ENCODE assay signal across 8 cellular contexts in the genomic region with DNA sequence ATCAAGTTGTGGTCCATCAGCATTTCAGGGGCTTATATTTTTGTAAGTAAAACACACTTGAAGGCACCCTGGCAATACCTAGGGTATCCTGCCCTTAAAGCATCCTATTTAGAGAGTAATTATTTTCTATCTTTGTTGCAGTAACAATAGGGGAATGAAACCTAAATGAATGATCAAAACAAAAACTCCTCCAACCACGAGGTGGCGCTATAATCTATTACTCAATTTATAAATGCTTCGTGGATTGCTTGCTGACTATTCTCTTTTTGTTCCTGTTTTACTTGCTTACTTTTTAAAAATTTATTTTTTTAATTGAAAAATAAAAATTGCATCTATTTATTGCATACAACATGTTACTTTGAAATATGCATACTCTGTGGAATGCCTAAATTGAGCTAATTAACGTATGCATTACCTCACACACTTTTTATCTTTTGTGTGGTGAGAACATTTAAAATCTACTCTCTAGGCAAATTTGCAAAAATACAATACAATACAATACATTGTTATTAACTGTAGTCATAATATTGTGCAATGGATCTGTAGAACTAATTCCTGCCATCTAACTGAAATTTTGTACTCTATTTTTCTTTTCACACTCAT.
DNase-seq lines count a peak whose midpoint lies in the region; ATAC-seq and TF ChIP-seq lines count a peak whose summit lies in the region.

No MANE protein-coding gene starts in this region.

- intact Hi-C loops in activated CD8-positive, alpha-beta T cell treated with anti-CD3 and anti-CD28 coated beads for 36 hours (cut with micrococcal nuclease): loop anchor here (10.0 kb wide), 1 partner anchor 137 kb away; no protein-coding TSS in a partner anchor

- DNase-seq in stimulated activated CD4-positive, alpha-beta T cell treated with anti-CD3 and anti-CD28 coated beads, Interleukin-4, amount 100 ng/mL, for 48 hours (ENCODE audit: low read depth in 2 of 2): peak; percentile 6 to 14
- DNase-seq in stimulated activated CD4-positive, alpha-beta T cell treated with anti-CD3 and anti-CD28 coated beads, Interleukin-4, amount 100 ng/mL, for 4 hours: no peak
- DNase-seq in NB4 (ENCODE audit: low read depth) (peak; percentile 57), left kidney (ENCODE audit: low read depth, low spot score) (peak; percentile 73), DMS79 treated with DMSO at 0.1 percent for 48 hours (lab: John Stamatoyannopoulos, UW) (no peak)
- peak; percentile 57 for DNase-seq in activated CD8-positive, alpha-beta T cell treated with anti-CD3 and anti-CD28 coated beads for 36 hours

- no peaks in the 10 kb centered on the region for H3K27me3 Mint-ChIP-seq in activated CD8-positive, alpha-beta T cell treated with anti-CD3 and anti-CD28 coated beads for 36 hours

- H3K27ac Mint-ChIP-seq in activated CD8-positive, alpha-beta T cell treated with anti-CD3 and anti-CD28 coated beads for 36 hours: no peak overlapping the region

- TF ChIP-seq POLR2A in NB4 (IDR thresholded peaks at IDR 0.05; ENCODE audit: extremely low read depth, insufficient read length): no peak

- CTCF ChIA-PET in activated CD8-positive, alpha-beta T cell treated with anti-CD3 and anti-CD28 coated beads for 36 hours (lab: Charles Lee): interaction anchor here (0.5 to 2.3 kb wide), 13 partner anchors 9 to 998 kb away, joined by 3 to 14 read pairs (median 4); no protein-coding TSS in a partner anchor

- no peak overlapping the region for H3K4me3 Mint-ChIP-seq in activated CD8-positive, alpha-beta T cell treated with anti-CD3 and anti-CD28 coated beads for 36 hours

- H3K4me3 ChIP-seq in NB4 (ENCODE audit: low read depth, low read length): no peak overlapping the region

- no peaks in the 10 kb centered on the region for H3K4me1 Mint-ChIP-seq in activated CD8-positive, alpha-beta T cell treated with anti-CD3 and anti-CD28 coated beads for 36 hours (ENCODE audit: low read depth)

- no peak for ATAC-seq in activated CD8-positive, alpha-beta T cell treated with anti-CD3 and anti-CD28 coated beads for 36 hours
- ATAC-seq in GM18873 (IDR thresholded peaks at IDR 0.05; ENCODE audit: low FRiP score, unreplicated experiment) (no peak), GM21367 (IDR thresholded peaks at IDR 0.05; ENCODE audit: unreplicated experiment) (no peak)

- H3K9me3 Mint-ChIP-seq in activated CD8-positive, alpha-beta T cell treated with anti-CD3 and anti-CD28 coated beads for 36 hours: no peaks in the 10 kb centered on the region

- POLR2A ChIA-PET in activated CD8-positive, alpha-beta T cell treated with anti-CD3 and anti-CD28 coated beads for 36 hours (lab: Charles Lee): no interaction called here

- H3K36me3 Mint-ChIP-seq in activated CD8-positive, alpha-beta T cell treated with anti-CD3 and anti-CD28 coated beads for 36 hours (ENCODE audit: low read depth): no peaks in the 10 kb centered on the region

- peak; percentile 45 for TF ChIP-seq CTCF in NB4 (IDR thresholded peaks at IDR 0.05; ENCODE audit: low read depth, low read length)
- TF ChIP-seq CTCF in activated CD8-positive, alpha-beta T cell treated with anti-CD3 and anti-CD28 coated beads for 36 hours (IDR thresholded peaks at IDR 0.05): peak; percentile 75

Comparison
In these comparisons a context has a peak if more than half of its experiments do, and no peak if none do; other contexts are left out.
1. DNase-seq: peak in stimulated activated CD4-positive, alpha-beta T cell treated with anti-CD3 and anti-CD28 coated beads, Interleukin-4, amount 100 ng/mL, for 48 hours (2 of 2), NB4 (single experiment), activated CD8-positive, alpha-beta T cell treated with anti-CD3 and anti-CD28 coated beads for 36 hours (single experiment) and left kidney (single experiment); none in stimulated activated CD4-positive, alpha-beta T cell treated with anti-CD3 and anti-CD28 coated beads, Interleukin-4, amount 100 ng/mL, for 4 hours (0 of 2) and DMS79 treated with DMSO at 0.1 percent for 48 hours (single experiment).